Comparison of ENCODE assay signal across 1 cellular context in the genomic region with DNA sequence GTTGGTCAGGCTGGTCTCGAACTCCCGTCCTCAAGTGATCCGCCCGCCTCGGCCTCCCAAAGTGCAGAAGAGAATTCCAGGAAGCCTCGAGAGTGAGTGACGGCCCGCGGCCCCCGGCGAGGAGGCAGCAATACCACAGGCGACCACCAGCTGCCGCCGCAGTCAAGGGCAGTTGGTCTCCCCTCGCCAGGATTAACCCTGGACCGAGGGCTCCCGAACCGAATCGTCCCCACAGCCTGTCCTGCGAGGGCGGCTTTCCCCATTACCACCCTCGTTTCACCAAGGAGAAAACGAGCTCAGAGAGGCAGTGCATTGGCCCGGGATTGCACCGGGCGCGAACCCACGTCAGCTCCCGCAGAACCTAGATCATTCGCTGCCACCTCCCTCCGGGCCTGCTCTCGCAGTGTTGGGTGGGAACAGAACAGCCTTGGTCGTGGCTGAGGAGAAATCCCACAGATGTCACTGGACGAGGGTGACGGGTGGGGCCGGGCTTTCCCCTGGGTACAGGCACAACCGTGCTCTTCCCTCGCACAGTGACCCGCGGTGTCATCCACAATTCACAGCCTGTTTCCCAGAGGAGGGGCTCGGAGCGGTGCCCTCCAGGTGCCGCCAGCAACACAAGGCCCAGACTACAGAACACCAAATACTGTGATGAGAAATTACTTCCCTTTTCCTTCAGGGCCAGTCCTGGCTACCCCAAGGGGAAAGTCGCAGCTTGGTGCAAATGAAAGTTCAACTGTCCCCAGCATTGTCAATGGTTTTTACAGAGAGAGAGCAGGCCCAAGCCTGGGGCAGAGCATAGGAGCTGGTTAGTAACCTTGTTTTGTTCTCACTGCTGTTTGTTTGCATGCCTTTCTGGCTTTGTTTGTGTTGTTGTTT.
TF ChIP-seq lines count a peak whose summit lies in the region.

No MANE protein-coding gene starts in this region.

TF ChIP-seq in IMR-90, 13 proteins besides CTCF, POLR2A, EP300 and RAD21:
- 0 out of 2 replicates have a peak, but pooled peaks have one; percentile 12 for TF ChIP-seq SMC3 (IDR thresholded peaks at IDR 0.05; ENCODE audit: low read depth, low read length)
- TF ChIP-seq, protein P1, sequence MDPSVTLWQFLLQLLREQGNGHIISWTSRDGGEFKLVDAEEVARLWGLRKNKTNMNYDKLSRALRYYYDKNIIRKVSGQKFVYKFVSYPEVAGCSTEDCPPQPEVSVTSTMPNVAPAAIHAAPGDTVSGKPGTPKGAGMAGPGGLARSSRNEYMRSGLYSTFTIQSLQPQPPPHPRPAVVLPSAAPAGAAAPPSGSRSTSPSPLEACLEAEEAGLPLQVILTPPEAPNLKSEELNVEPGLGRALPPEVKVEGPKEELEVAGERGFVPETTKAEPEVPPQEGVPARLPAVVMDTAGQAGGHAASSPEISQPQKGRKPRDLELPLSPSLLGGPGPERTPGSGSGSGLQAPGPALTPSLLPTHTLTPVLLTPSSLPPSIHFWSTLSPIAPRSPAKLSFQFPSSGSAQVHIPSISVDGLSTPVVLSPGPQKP (IDR thresholded peaks at IDR 0.05; ENCODE audit: borderline replicate concordance, low read depth, low read length), result no peak
